In genomic region chr5:157267766-157268480, GRCh38 we compare ENCODE assay signal across 1 cellular context.
TF ChIP-seq lines count a peak whose summit lies in the region.

No MANE protein-coding gene starts in this region.

TF ChIP-seq in GM23338, 12 proteins besides CTCF, POLR2A, EP300 and RAD21:
- TF ChIP-seq ZNF462 (CRISPR knock-in tag; IDR thresholded peaks at IDR 0.05): no peak
- TF ChIP-seq POLR2AphosphoS5 (IDR thresholded peaks at IDR 0.05; ENCODE audit: low read depth): no peak
- TF ChIP-seq EZH2 (IDR thresholded peaks at IDR 0.05; ENCODE audit: low read depth, unreplicated experiment): no peak
- TF ChIP-seq ZNF114 (CRISPR knock-in tag; IDR thresholded peaks at IDR 0.05): no peak
- no peak for TF ChIP-seq CREB1 (CRISPR knock-in tag; IDR thresholded peaks at IDR 0.05; ENCODE audit: low read depth)
